8 cellular contexts compared by ENCODE assay signal in the genomic region with DNA sequence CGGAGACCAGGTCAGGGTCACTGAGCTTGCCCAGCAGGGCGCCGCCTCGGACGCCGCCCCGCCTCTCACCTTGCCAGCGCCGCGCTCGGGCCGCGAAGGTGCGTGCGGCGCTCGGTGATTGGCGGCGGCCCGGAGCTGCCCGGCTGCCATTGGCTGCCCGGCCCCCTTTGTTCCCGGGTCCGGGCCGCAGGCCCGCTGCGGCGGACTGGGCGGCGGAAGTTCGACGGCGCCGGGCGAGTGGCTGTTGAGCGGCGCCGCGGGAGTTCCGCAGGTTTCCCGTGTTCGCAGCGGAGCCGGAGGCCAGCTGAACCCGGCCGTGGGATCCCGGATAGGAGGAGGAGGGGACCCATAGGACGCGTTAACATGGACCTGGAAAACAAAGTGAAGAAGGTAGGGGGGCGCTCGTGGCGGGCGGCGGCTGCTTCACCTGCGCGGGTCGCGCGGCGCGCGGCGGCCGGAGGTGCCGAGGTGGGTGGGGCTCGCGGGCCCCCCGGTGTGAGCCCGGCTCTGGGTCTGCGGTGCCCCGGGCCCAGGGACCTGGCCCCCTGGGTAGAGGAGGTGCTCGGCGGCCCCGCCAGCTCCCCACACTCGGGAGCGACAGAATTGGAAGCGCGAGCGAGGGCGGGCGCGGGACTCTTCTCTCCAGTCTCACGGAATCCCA. TPM values are rescaled to one million over a fixed set of nuclear protein-coding genes. Genes with fewer than 3 reads are reported as not detected.
DNase-seq lines count a peak whose midpoint lies in the region; ATAC-seq and TF ChIP-seq lines count a peak whose summit lies in the region.

A gene with protein sequence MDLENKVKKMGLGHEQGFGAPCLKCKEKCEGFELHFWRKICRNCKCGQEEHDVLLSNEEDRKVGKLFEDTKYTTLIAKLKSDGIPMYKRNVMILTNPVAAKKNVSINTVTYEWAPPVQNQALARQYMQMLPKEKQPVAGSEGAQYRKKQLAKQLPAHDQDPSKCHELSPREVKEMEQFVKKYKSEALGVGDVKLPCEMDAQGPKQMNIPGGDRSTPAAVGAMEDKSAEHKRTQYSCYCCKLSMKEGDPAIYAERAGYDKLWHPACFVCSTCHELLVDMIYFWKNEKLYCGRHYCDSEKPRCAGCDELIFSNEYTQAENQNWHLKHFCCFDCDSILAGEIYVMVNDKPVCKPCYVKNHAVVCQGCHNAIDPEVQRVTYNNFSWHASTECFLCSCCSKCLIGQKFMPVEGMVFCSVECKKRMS (plus strand): TSS at position 195 of the 661 bp plus-strand sequence. CDS start 169 bp downstream, at position 364.

- H3K4me3 ChIP-seq in HFF-Myc (replicated peaks; ENCODE audit: low read depth, low read length), result peak within 1 kb of the TSS; percentile 69

- ATAC-seq in WTC11 (peak; percentile 95), left lobe of liver (peak; percentile 92)
- ATAC-seq in central memory CD8-positive, alpha-beta T cell (replicated peaks; ENCODE audit: extremely low read depth, poor library complexity, severe bottlenecking), result peak; percentile 41

- POLR2A ChIA-PET in WTC11 (lab: Charles Lee), result interaction anchor here (0.6 to 1.2 kb wide), 5 partner anchors 10 to 1747 kb away, joined by 3 to 5 read pairs (median 3); no protein-coding TSS in a partner anchor

- no peaks in the 10 kb centered on the region for H3K9me3 Mint-ChIP-seq in WTC11
- H3K9me3 Mint-ChIP-seq in central memory CD8-positive, alpha-beta T cell, result peaks cover 6% of the 10 kb centered on the region

- peak; percentile 90 for DNase-seq in GM13976 (ENCODE audit: low spot score)
- no peak for DNase-seq in HFF-Myc (ENCODE audit: extremely low read depth, low read depth)
- DNase-seq in NCI-H1105 (lab: John Stamatoyannopoulos, UW), result peak; percentile 55
- DNase-seq in WTC11 (ENCODE audit: low spot score), result peak; percentile 84
- peak; percentile 34 to 35 for DNase-seq in central memory CD8-positive, alpha-beta T cell (ENCODE audit: low spot score in 2 of 2)
- DNase-seq in left lobe of liver (ENCODE audit: low spot score), result peak; percentile 83
- peak; percentile 46 to 64 for DNase-seq in stimulated activated CD4-positive, alpha-beta T cell treated with anti-CD3 and anti-CD28 coated beads, Interleukin-4, amount 100 ng/mL, for 48 hours (ENCODE audit: low read depth in 2 of 2)
- no peak for DNase-seq in hippocampal formation (lab: John Stamatoyannopoulos, UW)

- H3K36me3 Mint-ChIP-seq in WTC11, result no peaks in the 10 kb centered on the region
- H3K36me3 Mint-ChIP-seq in central memory CD8-positive, alpha-beta T cell (ENCODE audit: insufficient read depth), result peaks cover 21% of the 10 kb centered on the region

- peak within 1 kb of the TSS; percentile 89 for H3K27ac Mint-ChIP-seq in WTC11
- peak within 1 kb of the TSS; percentile 98 for H3K27ac Mint-ChIP-seq in central memory CD8-positive, alpha-beta T cell (ENCODE audit: low read depth)

- H3K4me1 Mint-ChIP-seq in WTC11, result peaks cover 36% of the 10 kb centered on the region
- peaks cover 41% of the 10 kb centered on the region for H3K4me1 Mint-ChIP-seq in central memory CD8-positive, alpha-beta T cell

- no peak for TF ChIP-seq CTCF in GM13976 (IDR thresholded peaks at IDR 0.05; ENCODE audit: borderline replicate concordance, control extremely low read depth, extremely low read depth, insufficient read depth, missing control alignments)
- no peak for TF ChIP-seq CTCF in HFF-Myc (IDR thresholded peaks at IDR 0.05; ENCODE audit: low read depth, low read length, missing control alignments)
- TF ChIP-seq CTCF in WTC11 (IDR thresholded peaks at IDR 0.05), result no peak

- CTCF ChIA-PET in WTC11 (lab: Charles Lee), result interaction anchor here (0.5 to 2.3 kb wide), 6 partner anchors 29 to 754 kb away, joined by 3 to 12 read pairs (median 6); no protein-coding TSS in a partner anchor

- no peaks in the 10 kb centered on the region; the same call in 1 of the 2 replicates for H3K27me3 Mint-ChIP-seq in WTC11 (ENCODE audit: low read depth)
- H3K27me3 Mint-ChIP-seq in central memory CD8-positive, alpha-beta T cell, result no peaks in the 10 kb centered on the region

- in situ Hi-C loops in GM13976 (cut with MboI; ENCODE audit: low sequenced_read_pairs, unreplicated experiment), result no loop called here

- peak within 1 kb of the TSS; percentile 88 for H3K4me3 Mint-ChIP-seq in WTC11
- peak within 1 kb of the TSS; percentile 92 for H3K4me3 Mint-ChIP-seq in central memory CD8-positive, alpha-beta T cell

TF ChIP-seq in WTC11, 78 proteins besides CTCF, POLR2A, EP300 and RAD21:
- TF ChIP-seq NFYB (CRISPR knock-in tag; conservative IDR thresholded peaks at IDR 0.05; ENCODE audit: low read depth) (peak; percentile 84), FOXP1 (CRISPR knock-in tag; IDR thresholded peaks at IDR 0.05; ENCODE audit: borderline replicate concordance) (peak; percentile 34; the same call in 1 of the 2 replicates), GABPB1 (CRISPR knock-in tag; IDR thresholded peaks at IDR 0.05) (0 out of 2 replicates have a peak, but pooled peaks have one; percentile 16), SP1 (CRISPR knock-in tag; conservative IDR thresholded peaks at IDR 0.05) (peak; percentile 54; the same call in 1 of the 2 replicates), CREM (CRISPR knock-in tag; IDR thresholded peaks at IDR 0.05) (no peak), TEAD1 (CRISPR knock-in tag; IDR thresholded peaks at IDR 0.05) (0 out of 2 replicates have a peak, but pooled peaks have one; percentile 26), ZNF423 (CRISPR knock-in tag; IDR thresholded peaks at IDR 0.05) (peak; percentile 58), ZNF121 (CRISPR knock-in tag; IDR thresholded peaks at IDR 0.05) (no peak), MYBL2 (CRISPR knock-in tag; IDR thresholded peaks at IDR 0.05) (peak; percentile 22; the same call in 1 of the 2 replicates), ETV6 (CRISPR knock-in tag; IDR thresholded peaks at IDR 0.05) (no peak)
- TF ChIP-seq, protein P1, sequence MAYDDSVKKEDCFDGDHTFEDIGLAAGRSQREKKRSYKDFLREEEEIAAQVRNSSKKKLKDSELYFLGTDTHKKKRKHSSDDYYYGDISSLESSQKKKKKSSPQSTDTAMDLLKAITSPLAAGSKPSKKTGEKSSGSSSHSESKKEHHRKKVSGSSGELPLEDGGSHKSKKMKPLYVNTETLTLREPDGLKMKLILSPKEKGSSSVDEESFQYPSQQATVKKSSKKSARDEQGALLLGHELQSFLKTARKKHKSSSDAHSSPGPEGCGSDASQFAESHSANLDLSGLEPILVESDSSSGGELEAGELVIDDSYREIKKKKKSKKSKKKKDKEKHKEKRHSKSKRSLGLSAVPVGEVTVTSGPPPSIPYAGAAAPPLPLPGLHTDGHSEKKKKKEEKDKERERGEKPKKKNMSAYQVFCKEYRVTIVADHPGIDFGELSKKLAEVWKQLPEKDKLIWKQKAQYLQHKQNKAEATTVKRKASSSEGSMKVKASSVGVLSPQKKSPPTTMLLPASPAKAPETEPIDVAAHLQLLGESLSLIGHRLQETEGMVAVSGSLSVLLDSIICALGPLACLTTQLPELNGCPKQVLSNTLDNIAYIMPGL (CRISPR knock-in tag; IDR thresholded peaks at IDR 0.05), result peak; percentile 40; the same call in 1 of the 2 replicates
- TF ChIP-seq, protein P2, sequence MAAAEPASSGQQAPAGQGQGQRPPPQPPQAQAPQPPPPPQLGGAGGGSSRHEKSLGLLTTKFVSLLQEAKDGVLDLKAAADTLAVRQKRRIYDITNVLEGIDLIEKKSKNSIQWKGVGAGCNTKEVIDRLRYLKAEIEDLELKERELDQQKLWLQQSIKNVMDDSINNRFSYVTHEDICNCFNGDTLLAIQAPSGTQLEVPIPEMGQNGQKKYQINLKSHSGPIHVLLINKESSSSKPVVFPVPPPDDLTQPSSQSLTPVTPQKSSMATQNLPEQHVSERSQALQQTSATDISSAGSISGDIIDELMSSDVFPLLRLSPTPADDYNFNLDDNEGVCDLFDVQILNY (CRISPR knock-in tag; IDR thresholded peaks at IDR 0.05), result peak; percentile 85
TF ChIP-seq in WTC11: peak in this region for 9.

RNA-seq across cellular contexts. Expression of the gene that starts here (rescaled TPM):
- total RNA-seq in WTC11 (2021), result 48.5 to 49.9 TPM (median 49.5 TPM) in 3 replicates
- 7.5 TPM for total RNA-seq in left lobe of liver

Comparison
In these comparisons a context has a peak if more than half of its experiments do, and no peak if none do; other contexts are left out.
1. DNase-seq: peak in GM13976 (single experiment), NCI-H1105 (single experiment), WTC11 (single experiment), central memory CD8-positive, alpha-beta T cell (2 of 2), left lobe of liver (single experiment) and stimulated activated CD4-positive, alpha-beta T cell treated with anti-CD3 and anti-CD28 coated beads, Interleukin-4, amount 100 ng/mL, for 48 hours (2 of 2); none in HFF-Myc (single experiment) and hippocampal formation (0 of 2).
2. ATAC-seq: peak in every context shown above with its lines; median percentile 95 in WTC11; 92 in left lobe of liver; 41 in central memory CD8-positive, alpha-beta T cell.